ENCODE assay signal across 26 cellular contexts in genomic region chr4:32219306-32220075, GRCh38.
"Had no signal": no experiment of that assay in that cellular context is flagged by ENCODE, and none has a peak within 500 bp of the region (broad histone marks: within the 10 kb centered on the region; RNA-seq: fewer than 3 reads in every experiment).

No MANE protein-coding gene starts in this region.

- H3K4me3 ChIP-seq: coronary artery, dorsolateral prefrontal cortex, stomach, thyroid gland, upper lobe of right lung had no signal

- H3K27me3 ChIP-seq: dorsolateral prefrontal cortex, neutrophil, stomach, thyroid gland, upper lobe of right lung had no signal

- DNase-seq: activated CD4-positive, alpha-beta T cell treated with anti-CD3 and anti-CD28 coated beads for 4 hours; activated CD4-positive, alpha-beta T cell treated with anti-CD3 and anti-CD28 coated beads, Interleukin-2, amount 50 U/mL, for 4 hours; activated CD4-positive, CD25-positive, alpha-beta regulatory T cell; activated CD8-positive, alpha-beta memory T cell treated with anti-CD3 and anti-CD28 coated beads for 24 hours; activated effector memory CD4-positive, alpha-beta T cell treated with anti-CD3 and anti-CD28 coated beads, Interleukin-2, amount 50 U/mL, for 16 hours; activated naive CD4-positive, alpha-beta T cell treated with anti-CD3 and anti-CD28 coated beads, Interleukin-2, amount 10 ng/mL, durations not matched to agents 7 days and 5 days; activated naive CD8-positive, alpha-beta T cell treated with anti-CD3 and anti-CD28 coated beads, Interleukin-2, amount 10 ng/mL, durations not matched to agents 7 days and 5 days; dorsolateral prefrontal cortex; effector memory CD4-positive, alpha-beta T cell; glutamatergic neuron; islet precursor cell; left cardiac atrium; left ventricle myocardium superior; naive B cell; nephron progenitor cell; retina; stimulated activated CD4-positive, alpha-beta T cell treated with anti-CD3 and anti-CD28 coated beads, Interleukin-15, amount 100 ng/mL, for 24 hours; stimulated activated CD4-positive, alpha-beta T cell treated with anti-CD3 and anti-CD28 coated beads, Interleukin-2, amount 100 ng/mL, for 24 hours; stimulated activated naive B cell treated with anti-CD40 and anti-IgM and Interleukin-4, amounts not matched to agents 10 μg/mL and 1 μg/mL and 100 μg/mL, for 72 hours; stomach; T-cell; thyroid gland; upper lobe of right lung had no signal

- H3K9me3 ChIP-seq: neutrophil, thyroid gland, upper lobe of right lung had no signal

- H3K4me1 ChIP-seq: stomach, thyroid gland, upper lobe of right lung had no signal

- FAIRE-seq: frontal cortex had no signal

- H3K27ac ChIP-seq: coronary artery, dorsolateral prefrontal cortex, neutrophil, stomach, thyroid gland, upper lobe of right lung had no signal

- H3K36me3 ChIP-seq: neutrophil, stomach, thyroid gland, upper lobe of right lung had no signal
